In genomic region chr1:31239653-31240241, GRCh38 we compare ENCODE assay signal across 9 cellular contexts. TPM values are rescaled to one million over a fixed set of nuclear protein-coding genes. Genes with fewer than 3 reads are reported as not detected.
DNase-seq lines count a peak whose midpoint lies in the region; ATAC-seq and TF ChIP-seq lines count a peak whose summit lies in the region.
"Had no signal": no experiment of that assay in that cellular context is flagged by ENCODE, and none has a peak within 500 bp of the region (broad histone marks: within the 10 kb centered on the region; RNA-seq: fewer than 3 reads in every experiment).

TSS of gene NKAIN1 (minus strand) at chr1:31239887. CDS start at chr1:31239547, 340 bp downstream.

- TF ChIP-seq CTCF in PC-9 (conservative IDR thresholded peaks at IDR 0.05), result no peak
- TF ChIP-seq CTCF in endodermal cell (conservative IDR thresholded peaks at IDR 0.05), result no peak
- no peak for TF ChIP-seq CTCF in natural killer cell (IDR thresholded peaks at IDR 0.05)

- H3K4me3 Mint-ChIP-seq in endodermal cell (peak within 1 kb of the TSS; percentile 71), natural killer cell (peak within 1 kb of the TSS; percentile 59)

- no peaks in the 10 kb centered on the region for H3F3A ChIP-seq in PC-9 (ENCODE audit: insufficient read depth, low read depth)

- H3K4me3 ChIP-seq in PC-9 (no peak within 1 kb of the TSS), endodermal cell (ENCODE audit: low read length) (peak within 1 kb of the TSS; percentile 80)

- H4K20me1 ChIP-seq in PC-9 (ENCODE audit: insufficient read depth), result no peaks in the 10 kb centered on the region

- no peaks in the 10 kb centered on the region for H3K9me3 ChIP-seq in PC-9 (ENCODE audit: insufficient read depth, low read depth)
- H3K9me3 ChIP-seq in endodermal cell (ENCODE audit: control insufficient read depth, low read length), result no peaks in the 10 kb centered on the region

- WGBS in endodermal cell (ENCODE audit: insufficient coverage in 1 of 2, insufficient read length in 1 of 2), 2 experiments, result 2% methylated on average over 27 to 47 of the region's 57 CpGs

- H3K27ac ChIP-seq in PC-9 (no peak within 1 kb of the TSS), endodermal cell (ENCODE audit: low read depth, low read length) (peak within 1 kb of the TSS; percentile 62)

- no TSS peak for BruUV-seq in PC-9 (replicated peaks; lab: Mats Ljungman, UMichigan)

- ATAC-seq in natural killer cell, result peak in 1 of 3 donors; percentile 32

- H3K36me3 Mint-ChIP-seq in endodermal cell (ENCODE audit: low read depth), result no peaks in the 10 kb centered on the region
- H3K36me3 Mint-ChIP-seq in natural killer cell, result no peaks in the 10 kb centered on the region

- CTCF ChIA-PET in PC-9 (lab: Charles Lee), result no interaction called here

- H3K27ac Mint-ChIP-seq in endodermal cell (peak within 1 kb of the TSS; percentile 39), natural killer cell (no peak within 1 kb of the TSS)

- H3K4me1 ChIP-seq in PC-9 (replicated peaks; ENCODE audit: insufficient read depth), result no peaks in the 10 kb centered on the region
- peaks cover 5% of the 10 kb centered on the region for H3K4me1 ChIP-seq in endodermal cell (ENCODE audit: control insufficient read depth, insufficient read depth, low read length)

- H3K36me3 ChIP-seq in PC-9 (ENCODE audit: low read depth), result no peaks in the 10 kb centered on the region
- no peaks in the 10 kb centered on the region for H3K36me3 ChIP-seq in endodermal cell (ENCODE audit: control insufficient read depth, insufficient read depth, low read length)

- H3K4me1 Mint-ChIP-seq in endodermal cell (peaks cover 13% of the 10 kb centered on the region), natural killer cell (peaks cover 7% of the 10 kb centered on the region in 2 donors)

- peak within 1 kb of the TSS; percentile 8 for H3K9ac ChIP-seq in endodermal cell (ENCODE audit: extremely low read depth, low read length, poor library complexity, severe bottlenecking)

- intact Hi-C loops in PC-9 (cut with micrococcal nuclease; ENCODE audit: unreplicated experiment) (no loop called here), natural killer cell (cut with micrococcal nuclease) (no loop called here)

- H2AFZ ChIP-seq in PC-9, result no peak within 1 kb of the TSS

- peak within 1 kb of the TSS; percentile 40 for H3K4me2 ChIP-seq in PC-9

- H3K27me3 ChIP-seq in PC-9 (ENCODE audit: insufficient read depth, low read depth) (peaks cover 43% of the 10 kb centered on the region), endodermal cell (ENCODE audit: control insufficient read depth, insufficient read depth, low read length, poor library complexity, severe bottlenecking) (peaks cover 26% of the 10 kb centered on the region)

- H3K27me3 Mint-ChIP-seq in endodermal cell (ENCODE audit: insufficient read depth) (peaks cover 51% of the 10 kb centered on the region), natural killer cell (ENCODE audit: low read depth in 2 of 2) (peaks cover 40 to 55% of the 10 kb centered on the region in 2 donors)

- DNase-seq in NCI-H1694 treated with DMSO at 0.1 percent for 48 hours (lab: John Stamatoyannopoulos, UW) (peak; percentile 9), NCI-H1694 (lab: John Stamatoyannopoulos, UW) (no peak), PC-9 (peak in 1 of 2 experiments; percentile 29), endodermal cell (peak; percentile 86), natural killer cell (no peak), cerebellar cortex (ENCODE audit: low spot score) (no peak), OCI-M2 (lab: John Stamatoyannopoulos, UW; ENCODE audit: unreplicated experiment) (no peak)
- DNase-seq in activated CD4-positive, CD25-positive, alpha-beta regulatory T cell treated with anti-CD3 and anti-CD28 coated beads, Interleukin-2, amount 50 U/mL, for 72 hours, result no peak
- DNase-seq: DND-41 had no signal

- POLR2A ChIA-PET in PC-9 (lab: Charles Lee; ENCODE audit: unreplicated experiment), result no interaction called here

- no peaks in the 10 kb centered on the region for H3K9me3 Mint-ChIP-seq in endodermal cell
- no peaks in the 10 kb centered on the region for H3K9me3 Mint-ChIP-seq in natural killer cell

- H3K79me2 ChIP-seq in PC-9 (ENCODE audit: low read depth), result no peaks in the 10 kb centered on the region

- H3K9me2 ChIP-seq in PC-9 (ENCODE audit: insufficient read depth), result no peaks in the 10 kb centered on the region

RNA-seq across cellular contexts. Expression of gene NKAIN1, which starts in this region (rescaled TPM):
- total RNA-seq in PC-9 (2021), result 0.96 TPM in 1 of 2 replicates, not detected in the other
- total RNA-seq in endodermal cell, result 10 to 100 TPM in 1 of 2 donors, 1 to 10 TPM in 1; 7.0 to 13.2 TPM
- 74.2 TPM for polyA plus RNA-seq in endodermal cell (2013, experiment 1 of 2)
- polyA plus RNA-seq in endodermal cell (2013, experiment 2 of 2), result 73.3 TPM
- not detected for total RNA-seq in natural killer cell

Comparison
In these comparisons a context has a peak if more than half of its experiments do, and no peak if none do; other contexts are left out.
1. DNase-seq: peak in NCI-H1694 treated with DMSO at 0.1 percent for 48 hours (single experiment) and endodermal cell (single experiment); none in NCI-H1694 (single experiment), natural killer cell (single experiment), cerebellar cortex (single experiment), activated CD4-positive, CD25-positive, alpha-beta regulatory T cell treated with anti-CD3 and anti-CD28 coated beads, Interleukin-2, amount 50 U/mL, for 72 hours (single experiment) and OCI-M2 (single experiment).